In the genomic region with DNA sequence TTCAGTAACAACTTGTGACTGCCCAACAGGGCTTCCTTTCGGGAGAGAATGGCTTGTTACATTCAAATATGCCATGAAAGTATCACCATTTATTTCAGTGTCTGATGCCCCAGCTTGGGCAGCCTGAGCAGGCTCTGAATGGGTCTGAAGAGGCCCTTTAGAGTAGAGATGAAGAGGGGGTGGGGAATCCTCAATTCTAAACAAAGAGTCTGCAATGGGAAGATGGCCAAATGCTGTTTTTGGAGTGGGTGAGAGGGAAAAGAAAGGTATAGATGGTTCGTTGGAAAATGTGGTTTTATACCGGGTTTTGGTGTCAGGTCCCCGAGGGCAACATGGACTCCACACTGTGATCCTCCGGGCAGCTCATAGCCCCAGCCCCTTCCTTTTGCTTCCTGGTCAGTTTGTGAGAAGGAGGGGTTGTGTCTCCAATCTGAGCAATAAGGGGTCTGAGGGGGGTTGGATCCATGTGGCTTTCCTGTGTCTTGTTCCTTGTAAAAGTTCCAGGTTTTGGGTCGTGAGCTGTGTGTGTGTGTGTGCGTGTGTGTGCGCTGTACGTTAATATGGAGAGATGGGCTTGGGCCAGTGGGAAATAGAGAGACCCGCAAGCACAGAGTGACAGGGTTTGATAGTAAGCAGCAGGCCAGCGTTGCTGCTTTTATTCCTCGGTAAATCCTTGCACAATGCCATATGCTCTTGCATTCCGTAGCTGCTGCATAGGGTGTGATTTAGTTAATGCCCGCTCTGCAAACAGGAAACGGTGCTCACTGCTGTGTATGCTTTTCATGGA, we compare ENCODE assay signal across 8 cellular contexts.
DNase-seq lines count a peak whose midpoint lies in the region; ATAC-seq, FAIRE-seq and TF ChIP-seq lines count a peak whose summit lies in the region.

No MANE protein-coding gene starts in this region.

- no peak for TF ChIP-seq EP300 in H1 (IDR thresholded peaks at IDR 0.05; ENCODE audit: borderline replicate concordance in 1 of 2, low read depth in 2 of 2, low read length in 2 of 2)
- no peak for TF ChIP-seq EP300 in neural cell (conservative IDR thresholded peaks at IDR 0.05; ENCODE audit: poor library complexity, severe bottlenecking)

- H3K4me1 Mint-ChIP-seq in CD4-positive, alpha-beta memory T cell, result peaks cover 0 to 5% (median 0%) of the 10 kb centered on the region in 4 donors

- peaks cover 8% of the 10 kb centered on the region for H3F3A ChIP-seq in neural cell (ENCODE audit: insufficient read depth, low read length, poor library complexity, severe bottlenecking)

- peak overlapping the region; percentile 40; the same call in 1 of the 2 replicates for H4K8ac ChIP-seq in H1 (ENCODE audit: extremely low read depth, insufficient read depth, low read length)

- H4K91ac ChIP-seq in H1 (replicated peaks; ENCODE audit: insufficient read length, low read length), result peak overlapping the region; percentile 51

- TF ChIP-seq CTCF in H1 (IDR thresholded peaks at IDR 0.05; ENCODE audit: control extremely low read depth in 1 of 3, insufficient read depth in 1 of 3, low read depth in 1 of 3, low read length in 3 of 3) (no peak), neural cell (IDR thresholded peaks at IDR 0.05; ENCODE audit: poor library complexity, severe bottlenecking) (no peak)

- peaks cover 11 to 59% (median 46%) of the 10 kb centered on the region in 4 experiments for H3K4me1 ChIP-seq in H1 (replicated peaks in 1 of 4; ENCODE audit: control insufficient read depth in 3 of 4, insufficient read depth in 4 of 4, low read length in 3 of 4)
- peaks cover 7% of the 10 kb centered on the region for H3K4me1 ChIP-seq in CD4-positive, alpha-beta memory T cell (ENCODE audit: insufficient read depth, low read length)

- ATAC-seq in HG02981 (IDR thresholded peaks at IDR 0.05; ENCODE audit: unreplicated experiment) (no peak), GM21619 (IDR thresholded peaks at IDR 0.05; ENCODE audit: unreplicated experiment) (no peak), GM19351 (IDR thresholded peaks at IDR 0.05; ENCODE audit: unreplicated experiment) (no peak)

- H3K27ac Mint-ChIP-seq in CD4-positive, alpha-beta memory T cell, result no peak overlapping the region

- peak overlapping the region; percentile 18; the same call in 1 of the 2 replicates for H2BK12ac ChIP-seq in H1 (ENCODE audit: low read depth, low read length)

- no peak overlapping the region for H3K4me3 ChIP-seq in H1 (ENCODE audit: extremely low read depth in 1 of 4, insufficient read depth in 2 of 4, low read depth in 3 of 4, low read length in 4 of 4)
- peak overlapping the region; percentile 43 for H3K4me3 ChIP-seq in neural cell (ENCODE audit: low read length)
- H3K4me3 ChIP-seq in CD4-positive, alpha-beta memory T cell (ENCODE audit: low read length in 2 of 2), result no peak overlapping the region

- H3K27me3 Mint-ChIP-seq in CD4-positive, alpha-beta memory T cell, result peaks cover 0 to 4% of the 10 kb centered on the region in 2 donors

- no peak overlapping the region for H3K23ac ChIP-seq in H1 (ENCODE audit: insufficient read length)

- H3K27ac ChIP-seq in H1 (ENCODE audit: low read depth, low read length), result no peak overlapping the region
- H3K27ac ChIP-seq in neural cell (ENCODE audit: low read length), result no peak overlapping the region
- no peak overlapping the region for H3K27ac ChIP-seq in CD4-positive, alpha-beta memory T cell (ENCODE audit: low read depth, low read length)

- H3K18ac ChIP-seq in H1 (ENCODE audit: extremely low read depth, low read length), result peak overlapping the region; percentile 36; the same call in 1 of the 2 replicates

- DNase-seq in D341Med (ENCODE audit: low spot score), result peak; percentile 22
- peak; percentile 47 for DNase-seq in NCI-H2227 (lab: John Stamatoyannopoulos, UW; ENCODE audit: unreplicated experiment)
- DNase-seq in H1 (ENCODE audit: low read depth in 1 of 2, low spot score in 2 of 2), result no peak
- no peak for DNase-seq in CD4-positive, alpha-beta memory T cell

- no peaks in the 10 kb centered on the region for H3K23me2 ChIP-seq in H1 (ENCODE audit: low read depth, low read length)

- TF ChIP-seq RAD21 in H1 (IDR thresholded peaks at IDR 0.05 in 1 of 2, conservative IDR thresholded peaks at IDR 0.05 in 1 of 2; ENCODE audit: low read depth in 2 of 2, low read length in 2 of 2) (no peak), neural cell (conservative IDR thresholded peaks at IDR 0.05) (no peak)

- H3K79me2 ChIP-seq in H1 (ENCODE audit: control insufficient read depth in 1 of 2, insufficient read depth in 2 of 2, low read length in 2 of 2) (peaks cover 7 to 97% of the 10 kb centered on the region in 2 experiments; a peak in 3 of 4 replicates), neural cell (replicated peaks; ENCODE audit: insufficient read depth, low read length) (peaks cover 31% of the 10 kb centered on the region)

- FAIRE-seq in H1 (lab: Jason Lieb, UNC), result peak; percentile 50

- H3K27me3 ChIP-seq in H1 (replicated peaks in 1 of 4; ENCODE audit: control insufficient read depth in 3 of 4, extremely low read depth in 1 of 4, insufficient read depth in 3 of 4, low read length in 3 of 4) (no peaks in the 10 kb centered on the region), neural cell (ENCODE audit: insufficient read depth, low read depth, low read length) (no peaks in the 10 kb centered on the region)
- H3K27me3 ChIP-seq in CD4-positive, alpha-beta memory T cell (ENCODE audit: insufficient read depth, low read length), result no peaks in the 10 kb centered on the region

- H3K36me3 Mint-ChIP-seq in CD4-positive, alpha-beta memory T cell, result no peaks in the 10 kb centered on the region

- H2AK5ac ChIP-seq in H1 (ENCODE audit: low read depth, low read length), result no peak overlapping the region

- POLR2A ChIA-PET in H1 (lab: Charles Lee; ENCODE audit: partially characterized antibody), result interaction anchor here (0.5 to 1.1 kb wide), 4 partner anchors 8 to 299 kb away, joined by 3 to 5 read pairs (median 4); no protein-coding TSS in a partner anchor
- POLR2A ChIA-PET in CD4-positive, alpha-beta memory T cell (lab: Charles Lee; ENCODE audit: partially characterized antibody), result no interaction called here

- no peak overlapping the region for H3K4ac ChIP-seq in H1 (replicated peaks; ENCODE audit: insufficient read length, low read depth, low read length)

- H3K36me3 ChIP-seq in H1 (ENCODE audit: control insufficient read depth in 2 of 4, insufficient read depth in 4 of 4, low read length in 3 of 4) (0 out of 8 replicates have a peak, but pooled peaks cover 0 to 5% (median 0%) of the 10 kb centered on the region in 4 experiments), neural cell (ENCODE audit: insufficient read depth, low read length) (no peaks in the 10 kb centered on the region)
- no peaks in the 10 kb centered on the region for H3K36me3 ChIP-seq in CD4-positive, alpha-beta memory T cell (ENCODE audit: insufficient read depth, low read length)

- no peaks in the 10 kb centered on the region for H3K9me3 ChIP-seq in H1 (ENCODE audit: insufficient read depth in 2 of 2, low read depth in 1 of 2, low read length in 1 of 2)
- H3K9me3 ChIP-seq in neural cell (ENCODE audit: low read length), result no peaks in the 10 kb centered on the region
- H3K9me3 ChIP-seq in CD4-positive, alpha-beta memory T cell (ENCODE audit: control insufficient read depth in 1 of 2, low read length in 2 of 2), result no peaks in the 10 kb centered on the region

- CTCF ChIA-PET in H1 (lab: Charles Lee; ENCODE audit: partially characterized antibody), result interaction anchor here (1.0 to 1.3 kb wide), 3 partner anchors 11 to 80 kb away, joined by 3 to 5 read pairs (median 4); no protein-coding TSS in a partner anchor
- CTCF ChIA-PET in CD4-positive, alpha-beta memory T cell (lab: Charles Lee; ENCODE audit: partially characterized antibody), result no interaction called here

- H3K56ac ChIP-seq in H1 (replicated peaks; ENCODE audit: insufficient read length, low read depth, low read length), result no peak overlapping the region

- 0 out of 2 replicates have a peak overlapping the region, but pooled peaks have one; percentile 22 for H2BK15ac ChIP-seq in H1 (ENCODE audit: low read length)

- peak in 1 of 2 experiments; percentile 62; a peak in 2 of 3 replicates for TF ChIP-seq POLR2A in H1 (IDR thresholded peaks at IDR 0.05; ENCODE audit: control extremely low read depth in 1 of 2, low read depth in 2 of 2, low read length in 2 of 2)

- peak overlapping the region; percentile 54; the same call in 1 of the 2 replicates for H2BK5ac ChIP-seq in H1 (ENCODE audit: low read depth, low read length)

- 62 to 100% methylated on average over 1 to 15 of the region's 15 CpGs for WGBS in H1 (ENCODE audit: extremely low coverage in 1 of 2, insufficient coverage in 1 of 2, insufficient read length in 1 of 2, insufficient replicate concordance in 2 of 2, low coverage in 1 of 2, low lambda C conversion rate in 2 of 2, missing lambda C conversion rate in 1 of 2), 2 experiments

- no peak overlapping the region for H2BK120ac ChIP-seq in H1 (replicated peaks; ENCODE audit: low read depth, low read length)

- peaks cover 0 to 2% (median 0%) of the 10 kb centered on the region in 8 donors for H3K9me3 Mint-ChIP-seq in CD4-positive, alpha-beta memory T cell

- peak overlapping the region; percentile 36; the same call in 1 of the 2 replicates for H2BK20ac ChIP-seq in H1 (ENCODE audit: low read length)

- intact Hi-C loops in CD4-positive, alpha-beta memory T cell (cut with micrococcal nuclease), result no loop called here

- no peak overlapping the region for H3K4me3 Mint-ChIP-seq in CD4-positive, alpha-beta memory T cell

- H2AFZ ChIP-seq in H1 (ENCODE audit: low read length), result no peak overlapping the region
- H2AFZ ChIP-seq in neural cell (ENCODE audit: low read depth, low read length), result no peak overlapping the region

- H3K4me2 ChIP-seq in H1 (ENCODE audit: insufficient read depth in 1 of 2, low read depth in 2 of 2, low read length in 2 of 2), result peak overlapping the region; percentile 32 to 38; a peak in 3 of 4 replicates
- H3K4me2 ChIP-seq in neural cell (ENCODE audit: low read length), result peak overlapping the region; percentile 27

- no peak overlapping the region for H4K5ac ChIP-seq in H1 (ENCODE audit: insufficient read length, low read depth, low read length)

- no peaks in the 10 kb centered on the region for H3K9me2 ChIP-seq in neural cell (ENCODE audit: insufficient read depth, low read length)

- H3K9ac ChIP-seq in H1 (replicated peaks in 1 of 4; ENCODE audit: extremely low read depth in 1 of 4, low read depth in 3 of 4, low read length in 3 of 4) (peak overlapping the region in 1 of 4 experiments; percentile 36; a peak in 1 of 7 replicates), neural cell (ENCODE audit: low read length) (peak overlapping the region; percentile 20)

- no peak overlapping the region for H3K14ac ChIP-seq in H1 (ENCODE audit: insufficient read length)

- H4K20me1 ChIP-seq in H1 (replicated peaks in 1 of 2; ENCODE audit: control insufficient read depth in 1 of 2, insufficient read depth in 2 of 2, low read length in 2 of 2), result peaks cover 6 to 10% of the 10 kb centered on the region in 2 experiments
- no peaks in the 10 kb centered on the region for H4K20me1 ChIP-seq in neural cell (ENCODE audit: insufficient read depth)

- H3K79me1 ChIP-seq in H1 (ENCODE audit: low read depth, low read length), result peaks cover 11% of the 10 kb centered on the region; the same call in 1 of the 2 replicates

TF ChIP-seq in H1, 55 proteins besides CTCF, POLR2A, EP300 and RAD21 (continues in another document):
- TF ChIP-seq SRF (IDR thresholded peaks at IDR 0.05; ENCODE audit: low read depth, low read length), result no peak

TF ChIP-seq in neural cell, 6 proteins besides CTCF, POLR2A, EP300 and RAD21 (continues in another document):
- no peak for TF ChIP-seq MXI1 (conservative IDR thresholded peaks at IDR 0.05; ENCODE audit: poor library complexity, severe bottlenecking)

Comparison
In these comparisons a context has a peak if more than half of its experiments do, and no peak if none do; other contexts are left out.
1. DNase-seq: peak in D341Med (single experiment) and NCI-H2227 (single experiment); none in H1 (0 of 2) and CD4-positive, alpha-beta memory T cell (0 of 5).